ENCODE assay signal across 1 cellular context in the genomic region with DNA sequence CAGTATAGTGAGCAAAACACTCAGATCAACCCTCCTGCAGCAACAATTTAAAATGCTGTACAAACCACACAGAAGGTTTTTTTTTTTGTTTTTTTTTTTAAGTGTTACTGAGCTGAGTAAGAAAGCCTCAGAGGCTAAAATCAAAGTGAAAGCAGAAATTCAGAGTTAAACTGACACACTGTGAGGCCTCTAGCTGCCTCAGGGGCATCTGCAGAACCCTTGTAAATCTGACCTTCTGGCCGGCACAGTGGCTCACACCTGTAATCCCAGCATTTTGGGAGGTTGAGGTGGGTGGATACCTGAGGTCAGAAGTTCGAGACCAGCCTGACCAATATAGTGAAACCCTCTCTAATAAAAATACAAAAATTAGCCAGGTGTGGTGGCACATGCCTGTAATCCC.
A peak's percentile ranks its signal among the peaks of the same experiment; 100 is the strongest.
TF ChIP-seq lines count a peak whose summit lies in the region.

No MANE protein-coding gene starts in this region.

TF ChIP-seq in GM12878, 131 proteins besides CTCF, POLR2A, EP300 and RAD21 (continued from another document):
- TF ChIP-seq, protein P1, sequence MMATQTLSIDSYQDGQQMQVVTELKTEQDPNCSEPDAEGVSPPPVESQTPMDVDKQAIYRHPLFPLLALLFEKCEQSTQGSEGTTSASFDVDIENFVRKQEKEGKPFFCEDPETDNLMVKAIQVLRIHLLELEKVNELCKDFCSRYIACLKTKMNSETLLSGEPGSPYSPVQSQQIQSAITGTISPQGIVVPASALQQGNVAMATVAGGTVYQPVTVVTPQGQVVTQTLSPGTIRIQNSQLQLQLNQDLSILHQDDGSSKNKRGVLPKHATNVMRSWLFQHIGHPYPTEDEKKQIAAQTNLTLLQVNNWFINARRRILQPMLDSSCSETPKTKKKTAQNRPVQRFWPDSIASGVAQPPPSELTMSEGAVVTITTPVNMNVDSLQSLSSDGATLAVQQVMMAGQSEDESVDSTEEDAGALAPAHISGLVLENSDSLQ (IDR thresholded peaks at IDR 0.05), result peak; percentile 39; the same call in 1 of the 2 replicates
- TF ChIP-seq FOS (IDR thresholded peaks at IDR 0.05; ENCODE audit: borderline replicate concordance, extremely low read depth, insufficient read length) (no peak), MTA3 (IDR thresholded peaks at IDR 0.05; ENCODE audit: borderline replicate concordance, low read length) (no peak), SMARCA5 (IDR thresholded peaks at IDR 0.05) (peak; percentile 60; the same call in 1 of the 2 replicates), ZNF217 (IDR thresholded peaks at IDR 0.05) (peak; percentile 91), ATF7 (IDR thresholded peaks at IDR 0.05; ENCODE audit: low read depth) (0 out of 2 replicates have a peak, but pooled peaks have one; percentile 22)
- TF ChIP-seq, protein P2, sequence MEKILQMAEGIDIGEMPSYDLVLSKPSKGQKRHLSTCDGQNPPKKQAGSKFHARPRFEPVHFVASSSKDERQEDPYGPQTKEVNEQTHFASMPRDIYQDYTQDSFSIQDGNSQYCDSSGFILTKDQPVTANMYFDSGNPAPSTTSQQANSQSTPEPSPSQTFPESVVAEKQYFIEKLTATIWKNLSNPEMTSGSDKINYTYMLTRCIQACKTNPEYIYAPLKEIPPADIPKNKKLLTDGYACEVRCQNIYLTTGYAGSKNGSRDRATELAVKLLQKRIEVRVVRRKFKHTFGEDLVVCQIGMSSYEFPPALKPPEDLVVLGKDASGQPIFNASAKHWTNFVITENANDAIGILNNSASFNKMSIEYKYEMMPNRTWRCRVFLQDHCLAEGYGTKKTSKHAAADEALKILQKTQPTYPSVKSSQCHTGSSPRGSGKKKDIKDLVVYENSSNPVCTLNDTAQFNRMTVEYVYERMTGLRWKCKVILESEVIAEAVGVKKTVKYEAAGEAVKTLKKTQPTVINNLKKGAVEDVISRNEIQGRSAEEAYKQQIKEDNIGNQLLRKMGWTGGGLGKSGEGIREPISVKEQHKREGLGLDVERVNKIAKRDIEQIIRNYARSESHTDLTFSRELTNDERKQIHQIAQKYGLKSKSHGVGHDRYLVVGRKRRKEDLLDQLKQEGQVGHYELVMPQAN (conservative IDR thresholded peaks at IDR 0.05), result 0 out of 2 replicates have a peak, but pooled peaks have one; percentile 22
TF ChIP-seq in GM12878: peak in this region for 14.
